ENCODE assay signal across 1 cellular context in the genomic region with DNA sequence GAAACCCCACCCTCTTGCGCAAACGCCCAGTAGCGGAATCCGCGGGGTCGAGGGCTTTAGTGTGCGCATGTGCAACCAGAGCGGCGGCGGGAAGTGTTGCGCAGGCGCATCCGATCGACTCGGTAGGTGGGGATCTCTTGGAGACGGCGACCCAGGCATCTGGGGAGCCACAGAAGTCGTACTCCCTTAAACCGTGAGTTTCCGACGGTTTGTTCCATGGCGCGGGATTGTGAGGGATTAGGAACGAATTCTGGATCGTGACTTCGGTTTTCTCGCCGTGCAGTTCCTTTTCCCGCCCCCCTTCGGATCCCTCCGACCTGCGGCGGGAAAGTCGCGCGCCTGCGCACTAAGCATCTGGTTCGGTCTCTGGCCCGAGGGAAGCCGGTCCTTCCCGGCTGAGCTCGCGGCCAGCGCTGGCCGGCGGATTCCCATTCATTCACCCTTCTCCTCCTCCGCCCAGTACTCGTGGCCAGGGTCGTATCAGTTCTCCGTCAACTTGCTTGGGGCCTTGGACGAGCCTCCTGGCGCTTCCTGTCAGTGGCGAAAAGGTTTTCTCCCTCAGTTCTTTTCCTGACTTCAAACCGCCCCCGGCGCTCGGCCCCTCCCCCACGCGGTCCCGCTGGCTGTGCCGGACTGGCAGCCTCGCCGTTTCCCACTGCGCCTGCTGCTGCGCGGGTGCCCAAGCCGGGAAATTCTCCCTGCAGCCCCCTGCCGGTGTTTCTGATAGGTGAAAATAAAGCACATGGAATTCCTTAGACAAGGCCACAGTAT.
A peak's percentile ranks its signal among the peaks of the same experiment; 100 is the strongest.
TF ChIP-seq lines count a peak whose summit lies in the region.

A gene (plus strand): TSS at position 96 of the 771 bp plus-strand sequence. CDS start 866 bp downstream, outside the sequence.

TF ChIP-seq in K562, 482 proteins besides CTCF, POLR2A, EP300 and RAD21 (continued from another document and continues in another):
- TF ChIP-seq LEF1 (IDR thresholded peaks at IDR 0.05) = 0 out of 2 replicates have a peak, but pooled peaks have one; percentile 33
- no peak for TF ChIP-seq ZNF133 (CRISPR knock-in tag; IDR thresholded peaks at IDR 0.05)
- no peak for TF ChIP-seq SAFB2 (IDR thresholded peaks at IDR 0.05; ENCODE audit: borderline replicate concordance, low read depth, low read length, severe bottlenecking)
- TF ChIP-seq TBL1XR1 (IDR thresholded peaks at IDR 0.05; ENCODE audit: low read length in 2 of 2) = peak in 1 of 2 experiments; percentile 24; a peak in 1 of 4 replicates
- no peak for TF ChIP-seq MCM2 (IDR thresholded peaks at IDR 0.05; ENCODE audit: low read depth)
- TF ChIP-seq, protein P1, sequence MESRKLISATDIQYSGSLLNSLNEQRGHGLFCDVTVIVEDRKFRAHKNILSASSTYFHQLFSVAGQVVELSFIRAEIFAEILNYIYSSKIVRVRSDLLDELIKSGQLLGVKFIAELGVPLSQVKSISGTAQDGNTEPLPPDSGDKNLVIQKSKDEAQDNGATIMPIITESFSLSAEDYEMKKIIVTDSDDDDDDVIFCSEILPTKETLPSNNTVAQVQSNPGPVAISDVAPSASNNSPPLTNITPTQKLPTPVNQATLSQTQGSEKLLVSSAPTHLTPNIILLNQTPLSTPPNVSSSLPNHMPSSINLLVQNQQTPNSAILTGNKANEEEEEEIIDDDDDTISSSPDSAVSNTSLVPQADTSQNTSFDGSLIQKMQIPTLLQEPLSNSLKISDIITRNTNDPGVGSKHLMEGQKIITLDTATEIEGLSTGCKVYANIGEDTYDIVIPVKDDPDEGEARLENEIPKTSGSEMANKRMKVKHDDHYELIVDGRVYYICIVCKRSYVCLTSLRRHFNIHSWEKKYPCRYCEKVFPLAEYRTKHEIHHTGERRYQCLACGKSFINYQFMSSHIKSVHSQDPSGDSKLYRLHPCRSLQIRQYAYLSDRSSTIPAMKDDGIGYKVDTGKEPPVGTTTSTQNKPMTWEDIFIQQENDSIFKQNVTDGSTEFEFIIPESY (CRISPR knock-in tag; IDR thresholded peaks at IDR 0.05) = peak; percentile 40
- TF ChIP-seq ATF1 (CRISPR knock-in tag; IDR thresholded peaks at IDR 0.05) = no peak
- no peak for TF ChIP-seq ATF1 (tag; IDR thresholded peaks at IDR 0.05)
- peak; percentile 39; the same call in 1 of the 2 replicates for TF ChIP-seq DMBX1 (CRISPR knock-in tag; IDR thresholded peaks at IDR 0.05; ENCODE audit: borderline replicate concordance)
- no peak for TF ChIP-seq ZNF143 (CRISPR knock-in tag; IDR thresholded peaks at IDR 0.05)
- no peak for TF ChIP-seq FOXK1 (CRISPR knock-in tag; IDR thresholded peaks at IDR 0.05; ENCODE audit: borderline replicate concordance)
- TF ChIP-seq, protein P2, sequence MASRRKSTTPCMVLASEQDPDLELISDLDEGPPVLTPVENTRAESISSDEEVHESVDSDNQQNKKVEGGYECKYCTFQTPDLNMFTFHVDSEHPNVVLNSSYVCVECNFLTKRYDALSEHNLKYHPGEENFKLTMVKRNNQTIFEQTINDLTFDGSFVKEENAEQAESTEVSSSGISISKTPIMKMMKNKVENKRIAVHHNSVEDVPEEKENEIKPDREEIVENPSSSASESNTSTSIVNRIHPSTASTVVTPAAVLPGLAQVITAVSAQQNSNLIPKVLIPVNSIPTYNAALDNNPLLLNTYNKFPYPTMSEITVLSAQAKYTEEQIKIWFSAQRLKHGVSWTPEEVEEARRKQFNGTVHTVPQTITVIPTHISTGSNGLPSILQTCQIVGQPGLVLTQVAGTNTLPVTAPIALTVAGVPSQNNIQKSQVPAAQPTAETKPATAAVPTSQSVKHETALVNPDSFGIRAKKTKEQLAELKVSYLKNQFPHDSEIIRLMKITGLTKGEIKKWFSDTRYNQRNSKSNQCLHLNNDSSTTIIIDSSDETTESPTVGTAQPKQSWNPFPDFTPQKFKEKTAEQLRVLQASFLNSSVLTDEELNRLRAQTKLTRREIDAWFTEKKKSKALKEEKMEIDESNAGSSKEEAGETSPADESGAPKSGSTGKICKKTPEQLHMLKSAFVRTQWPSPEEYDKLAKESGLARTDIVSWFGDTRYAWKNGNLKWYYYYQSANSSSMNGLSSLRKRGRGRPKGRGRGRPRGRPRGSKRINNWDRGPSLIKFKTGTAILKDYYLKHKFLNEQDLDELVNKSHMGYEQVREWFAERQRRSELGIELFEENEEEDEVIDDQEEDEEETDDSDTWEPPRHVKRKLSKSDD (conservative IDR thresholded peaks at IDR 0.05; ENCODE audit: low read length) = no peak
- TF ChIP-seq, protein P3, sequence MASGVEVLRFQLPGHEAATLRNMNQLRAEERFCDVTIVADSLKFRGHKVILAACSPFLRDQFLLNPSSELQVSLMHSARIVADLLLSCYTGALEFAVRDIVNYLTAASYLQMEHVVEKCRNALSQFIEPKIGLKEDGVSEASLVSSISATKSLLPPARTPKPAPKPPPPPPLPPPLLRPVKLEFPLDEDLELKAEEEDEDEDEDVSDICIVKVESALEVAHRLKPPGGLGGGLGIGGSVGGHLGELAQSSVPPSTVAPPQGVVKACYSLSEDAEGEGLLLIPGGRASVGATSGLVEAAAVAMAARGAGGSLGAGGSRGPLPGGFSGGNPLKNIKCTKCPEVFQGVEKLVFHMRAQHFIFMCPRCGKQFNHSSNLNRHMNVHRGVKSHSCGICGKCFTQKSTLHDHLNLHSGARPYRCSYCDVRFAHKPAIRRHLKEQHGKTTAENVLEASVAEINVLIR (CRISPR knock-in tag; IDR thresholded peaks at IDR 0.05) = no peak
- 0 out of 2 replicates have a peak, but pooled peaks have one; percentile 25 for TF ChIP-seq HDAC8 (tag; IDR thresholded peaks at IDR 0.05)
- 0 out of 2 replicates have a peak, but pooled peaks have one; percentile 51 for TF ChIP-seq ZNF75A (CRISPR knock-in tag; IDR thresholded peaks at IDR 0.05)
- TF ChIP-seq CBFA2T3 (IDR thresholded peaks at IDR 0.05) = 0 out of 2 replicates have a peak, but pooled peaks have one; percentile 10
- TF ChIP-seq, protein P4, sequence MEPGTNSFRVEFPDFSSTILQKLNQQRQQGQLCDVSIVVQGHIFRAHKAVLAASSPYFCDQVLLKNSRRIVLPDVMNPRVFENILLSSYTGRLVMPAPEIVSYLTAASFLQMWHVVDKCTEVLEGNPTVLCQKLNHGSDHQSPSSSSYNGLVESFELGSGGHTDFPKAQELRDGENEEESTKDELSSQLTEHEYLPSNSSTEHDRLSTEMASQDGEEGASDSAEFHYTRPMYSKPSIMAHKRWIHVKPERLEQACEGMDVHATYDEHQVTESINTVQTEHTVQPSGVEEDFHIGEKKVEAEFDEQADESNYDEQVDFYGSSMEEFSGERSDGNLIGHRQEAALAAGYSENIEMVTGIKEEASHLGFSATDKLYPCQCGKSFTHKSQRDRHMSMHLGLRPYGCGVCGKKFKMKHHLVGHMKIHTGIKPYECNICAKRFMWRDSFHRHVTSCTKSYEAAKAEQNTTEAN (CRISPR knock-in tag; IDR thresholded peaks at IDR 0.05) = 0 out of 2 replicates have a peak, but pooled peaks have one; percentile 12
- 0 out of 2 replicates have a peak, but pooled peaks have one; percentile 24 for TF ChIP-seq FOXP1 (CRISPR knock-in tag; IDR thresholded peaks at IDR 0.05)
- 0 out of 2 replicates have a peak, but pooled peaks have one; percentile 36 for TF ChIP-seq ZNF134 (CRISPR knock-in tag; conservative IDR thresholded peaks at IDR 0.05)
- peak; percentile 63 for TF ChIP-seq JUND (IDR thresholded peaks at IDR 0.05; ENCODE audit: borderline replicate concordance, low read depth, low read length)
- TF ChIP-seq JUND (tag; IDR thresholded peaks at IDR 0.05; ENCODE audit: borderline replicate concordance, low read depth, low read length) = no peak; the same call in 2 of the 3 replicates
- TF ChIP-seq FOXM1 (IDR thresholded peaks at IDR 0.05; ENCODE audit: low read depth) = no peak
- TF ChIP-seq FOXM1 (CRISPR knock-in tag; IDR thresholded peaks at IDR 0.05; ENCODE audit: low read depth) = no peak
- TF ChIP-seq ZNF57 (CRISPR knock-in tag; IDR thresholded peaks at IDR 0.05) = no peak
- no peak; the same call in 1 of the 2 replicates for TF ChIP-seq GATAD2A (IDR thresholded peaks at IDR 0.05)
- TF ChIP-seq BCOR (IDR thresholded peaks at IDR 0.05) = peak; percentile 46
- TF ChIP-seq RCOR1 (IDR thresholded peaks at IDR 0.05; ENCODE audit: borderline replicate concordance in 1 of 2, low read depth in 2 of 2, low read length in 2 of 2) = peak in 1 of 2 experiments; percentile 25; a peak in 2 of 4 replicates
- TF ChIP-seq, protein P5, sequence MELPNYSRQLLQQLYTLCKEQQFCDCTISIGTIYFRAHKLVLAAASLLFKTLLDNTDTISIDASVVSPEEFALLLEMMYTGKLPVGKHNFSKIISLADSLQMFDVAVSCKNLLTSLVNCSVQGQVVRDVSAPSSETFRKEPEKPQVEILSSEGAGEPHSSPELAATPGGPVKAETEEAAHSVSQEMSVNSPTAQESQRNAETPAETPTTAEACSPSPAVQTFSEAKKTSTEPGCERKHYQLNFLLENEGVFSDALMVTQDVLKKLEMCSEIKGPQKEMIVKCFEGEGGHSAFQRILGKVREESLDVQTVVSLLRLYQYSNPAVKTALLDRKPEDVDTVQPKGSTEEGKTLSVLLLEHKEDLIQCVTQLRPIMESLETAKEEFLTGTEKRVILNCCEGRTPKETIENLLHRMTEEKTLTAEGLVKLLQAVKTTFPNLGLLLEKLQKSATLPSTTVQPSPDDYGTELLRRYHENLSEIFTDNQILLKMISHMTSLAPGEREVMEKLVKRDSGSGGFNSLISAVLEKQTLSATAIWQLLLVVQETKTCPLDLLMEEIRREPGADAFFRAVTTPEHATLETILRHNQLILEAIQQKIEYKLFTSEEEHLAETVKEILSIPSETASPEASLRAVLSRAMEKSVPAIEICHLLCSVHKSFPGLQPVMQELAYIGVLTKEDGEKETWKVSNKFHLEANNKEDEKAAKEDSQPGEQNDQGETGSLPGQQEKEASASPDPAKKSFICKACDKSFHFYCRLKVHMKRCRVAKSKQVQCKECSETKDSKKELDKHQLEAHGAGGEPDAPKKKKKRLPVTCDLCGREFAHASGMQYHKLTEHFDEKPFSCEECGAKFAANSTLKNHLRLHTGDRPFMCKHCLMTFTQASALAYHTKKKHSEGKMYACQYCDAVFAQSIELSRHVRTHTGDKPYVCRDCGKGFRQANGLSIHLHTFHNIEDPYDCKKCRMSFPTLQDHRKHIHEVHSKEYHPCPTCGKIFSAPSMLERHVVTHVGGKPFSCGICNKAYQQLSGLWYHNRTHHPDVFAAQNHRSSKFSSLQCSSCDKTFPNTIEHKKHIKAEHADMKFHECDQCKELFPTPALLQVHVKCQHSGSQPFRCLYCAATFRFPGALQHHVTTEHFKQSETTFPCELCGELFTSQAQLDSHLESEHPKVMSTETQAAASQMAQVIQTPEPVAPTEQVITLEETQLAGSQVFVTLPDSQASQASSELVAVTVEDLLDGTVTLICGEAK (IDR thresholded peaks at IDR 0.05) = no peak
- TF ChIP-seq, protein P5 (CRISPR knock-in tag; IDR thresholded peaks at IDR 0.05) = no peak
- no peak for TF ChIP-seq ZNF311 (CRISPR knock-in tag; IDR thresholded peaks at IDR 0.05)
- TF ChIP-seq ZKSCAN3 (CRISPR knock-in tag; IDR thresholded peaks at IDR 0.05) = no peak
- no peak for TF ChIP-seq NFE2L1 (tag; IDR thresholded peaks at IDR 0.05; ENCODE audit: borderline replicate concordance, low read depth)
- TF ChIP-seq HNRNPH1 (optimal IDR thresholded peaks at IDR 0.05; ENCODE audit: low read depth, low read length) = no peak
- peak; percentile 77; the same call in 1 of the 2 replicates for TF ChIP-seq MYNN (IDR thresholded peaks at IDR 0.05)
- no peak for TF ChIP-seq MYNN (CRISPR knock-in tag; IDR thresholded peaks at IDR 0.05)
- TF ChIP-seq CHD2 (IDR thresholded peaks at IDR 0.05; ENCODE audit: low read depth, low read length) = peak; percentile 46; the same call in 1 of the 2 replicates
- no peak for TF ChIP-seq ZNF699 (CRISPR knock-in tag; IDR thresholded peaks at IDR 0.05; ENCODE audit: insufficient replicate concordance)
- peak; percentile 66 for TF ChIP-seq BRD9 (IDR thresholded peaks at IDR 0.05; ENCODE audit: low read depth, partially characterized antibody)
- TF ChIP-seq POLR2AphosphoS5 (IDR thresholded peaks at IDR 0.05; ENCODE audit: control insufficient read depth, insufficient read depth, low read depth, low read length) = peak; percentile 73
- TF ChIP-seq, protein P6, sequence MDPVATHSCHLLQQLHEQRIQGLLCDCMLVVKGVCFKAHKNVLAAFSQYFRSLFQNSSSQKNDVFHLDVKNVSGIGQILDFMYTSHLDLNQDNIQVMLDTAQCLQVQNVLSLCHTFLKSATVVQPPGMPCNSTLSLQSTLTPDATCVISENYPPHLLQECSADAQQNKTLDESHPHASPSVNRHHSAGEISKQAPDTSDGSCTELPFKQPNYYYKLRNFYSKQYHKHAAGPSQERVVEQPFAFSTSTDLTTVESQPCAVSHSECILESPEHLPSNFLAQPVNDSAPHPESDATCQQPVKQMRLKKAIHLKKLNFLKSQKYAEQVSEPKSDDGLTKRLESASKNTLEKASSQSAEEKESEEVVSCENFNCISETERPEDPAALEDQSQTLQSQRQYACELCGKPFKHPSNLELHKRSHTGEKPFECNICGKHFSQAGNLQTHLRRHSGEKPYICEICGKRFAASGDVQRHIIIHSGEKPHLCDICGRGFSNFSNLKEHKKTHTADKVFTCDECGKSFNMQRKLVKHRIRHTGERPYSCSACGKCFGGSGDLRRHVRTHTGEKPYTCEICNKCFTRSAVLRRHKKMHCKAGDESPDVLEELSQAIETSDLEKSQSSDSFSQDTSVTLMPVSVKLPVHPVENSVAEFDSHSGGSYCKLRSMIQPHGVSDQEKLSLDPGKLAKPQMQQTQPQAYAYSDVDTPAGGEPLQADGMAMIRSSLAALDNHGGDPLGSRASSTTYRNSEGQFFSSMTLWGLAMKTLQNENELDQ (CRISPR knock-in tag; IDR thresholded peaks at IDR 0.05; ENCODE audit: borderline replicate concordance) = 0 out of 2 replicates have a peak, but pooled peaks have one; percentile 14
